Comparison of ENCODE assay signal across 1 cellular context in the genomic region with DNA sequence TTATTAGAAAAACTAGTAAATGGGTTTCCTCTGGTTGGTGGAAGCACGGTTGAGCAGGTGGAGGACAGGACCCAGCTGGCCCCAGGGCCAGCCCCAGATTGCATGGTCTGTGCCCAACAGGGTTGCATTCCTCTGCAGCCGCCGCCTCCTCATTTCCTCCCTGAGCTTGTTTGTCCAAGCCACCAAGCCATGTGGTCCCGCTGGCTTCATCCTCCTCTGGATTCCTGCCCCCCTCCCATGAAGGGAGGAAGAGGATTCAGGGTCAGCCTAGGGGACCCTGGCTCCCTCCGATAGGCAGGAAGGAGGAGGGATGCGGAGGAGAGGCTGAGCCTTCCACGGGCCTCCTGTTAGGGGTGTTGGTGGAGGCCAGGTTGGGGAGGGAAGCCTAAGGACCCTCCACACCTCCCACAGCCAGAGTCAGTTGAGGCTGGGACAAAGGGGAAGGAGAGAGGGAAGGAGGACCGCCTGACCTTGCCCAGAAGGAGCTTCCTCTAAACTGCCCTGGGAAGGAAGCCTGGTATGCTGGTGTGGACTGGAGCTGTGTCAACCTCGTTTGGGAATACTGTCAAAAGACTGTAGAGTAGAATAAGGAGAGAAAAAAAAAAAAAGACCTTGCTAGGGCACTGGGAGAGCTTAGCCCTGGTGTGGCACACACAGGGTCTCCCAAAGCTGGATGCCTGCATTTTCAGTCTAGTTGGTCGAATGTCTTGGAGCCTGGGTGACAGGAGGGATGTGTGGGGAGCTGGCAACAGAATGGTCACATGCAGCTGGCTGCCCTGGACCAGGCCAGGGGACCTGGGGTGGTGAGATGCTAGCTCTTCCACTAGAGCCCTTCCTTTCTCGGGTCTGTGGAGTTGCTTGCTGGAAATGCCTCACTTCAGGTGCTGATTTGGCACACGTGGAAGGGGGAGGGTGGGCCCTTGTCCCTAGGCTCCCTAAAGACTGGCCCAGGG.
TF ChIP-seq lines count a peak whose summit lies in the region.

No MANE protein-coding gene starts in this region.

TF ChIP-seq in endothelial cell of umbilical vein, 7 proteins besides CTCF, POLR2A, EP300 and RAD21:
- TF ChIP-seq FOS (IDR thresholded peaks at IDR 0.05; ENCODE audit: borderline replicate concordance, insufficient read depth, low read length): no peak
- TF ChIP-seq POLR2AphosphoS5 (IDR thresholded peaks at IDR 0.05; ENCODE audit: insufficient read depth, low read depth, low read length): no peak
- TF ChIP-seq EZH2 (IDR thresholded peaks at IDR 0.05; ENCODE audit: borderline replicate concordance, low read depth, low read length, severe bottlenecking): no peak
- no peak for TF ChIP-seq GATA2 (IDR thresholded peaks at IDR 0.05; ENCODE audit: insufficient read depth, insufficient read length, low read depth, low read length)
- TF ChIP-seq JUN (IDR thresholded peaks at IDR 0.05; ENCODE audit: borderline replicate concordance, insufficient read depth, insufficient read length, low read depth): no peak
- TF ChIP-seq, protein P1, sequence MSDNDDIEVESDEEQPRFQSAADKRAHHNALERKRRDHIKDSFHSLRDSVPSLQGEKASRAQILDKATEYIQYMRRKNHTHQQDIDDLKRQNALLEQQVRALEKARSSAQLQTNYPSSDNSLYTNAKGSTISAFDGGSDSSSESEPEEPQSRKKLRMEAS (IDR thresholded peaks at IDR 0.05; ENCODE audit: insufficient read depth, insufficient read length): no peak
- no peak for TF ChIP-seq MYC (IDR thresholded peaks at IDR 0.05; ENCODE audit: low read depth, low read length)
